8 cellular contexts compared by ENCODE assay signal in genomic region chr19:16661480-16662034, GRCh38. TPM values are rescaled to one million over a fixed set of nuclear protein-coding genes. Genes with fewer than 3 reads are reported as not detected.
A peak's percentile ranks its signal among the peaks of the same experiment; 100 is the strongest.
DNase-seq lines count a peak whose midpoint lies in the region; ATAC-seq and TF ChIP-seq lines count a peak whose summit lies in the region.

No MANE protein-coding gene starts in this region.

- peak overlapping the region; percentile 75 for H2AFZ ChIP-seq in smooth muscle cell (ENCODE audit: low read depth)

- POLR2A ChIA-PET in GM10248 (lab: Yijun Ruan, JAX), result interaction anchor here (2.3 kb wide), 1 partner anchor 33 kb away, joined by 14 read pairs; the partner anchor contains the start of gene MED26

- ATAC-seq in body of pancreas (no peak), HG03432 (IDR thresholded peaks at IDR 0.05; ENCODE audit: unreplicated experiment) (no peak), GM18909 (IDR thresholded peaks at IDR 0.05; ENCODE audit: poor library complexity, unreplicated experiment) (no peak)

- peak; percentile 57 for DNase-seq in GM10248 (ENCODE audit: extremely low spot score)
- DNase-seq in NCI-H1092 (lab: John Stamatoyannopoulos, UW), result peak; percentile 11
- peak; percentile 16 to 37 (median 28) for DNase-seq in body of pancreas
- peak in 1 of 3 donors; percentile 10 for DNase-seq in immature natural killer cell
- DNase-seq in smooth muscle cell (lab: John Stamatoyannopoulos, UW; ENCODE audit: unreplicated experiment), result no peak
- DNase-seq in stimulated activated naive CD4-positive, alpha-beta T cell treated with Interleukin-2 at 50 U/mL for 16 hours (lab: John Stamatoyannopoulos, UW), result no peak

- no peaks in the 10 kb centered on the region for H3K27me3 ChIP-seq in body of pancreas
- H3K27me3 ChIP-seq in smooth muscle cell (ENCODE audit: low read depth), result no peaks in the 10 kb centered on the region

- H3K9me3 ChIP-seq in body of pancreas, result no peaks in the 10 kb centered on the region
- no peaks in the 10 kb centered on the region for H3K9me3 ChIP-seq in smooth muscle cell (replicated peaks; ENCODE audit: low read depth)

- no peak overlapping the region for H3K9ac ChIP-seq in smooth muscle cell (ENCODE audit: low read depth)

- no peaks in the 10 kb centered on the region for H3F3A ChIP-seq in smooth muscle cell (ENCODE audit: low read depth)

- H3K79me2 ChIP-seq in smooth muscle cell (ENCODE audit: low read depth), result peaks cover 29% of the 10 kb centered on the region

- H3K27ac Mint-ChIP-seq in immature natural killer cell, result peak overlapping the region in 5 of 6 donors; percentile 7 to 68 (median 45)

- TF ChIP-seq CTCF in GM10248 (IDR thresholded peaks at IDR 0.05; ENCODE audit: control extremely low read depth, extremely low read depth, low read depth, missing control alignments) (no peak), body of pancreas (IDR thresholded peaks at IDR 0.05) (no peak), smooth muscle cell (IDR thresholded peaks at IDR 0.05; ENCODE audit: borderline replicate concordance, insufficient read depth, poor library complexity, severe bottlenecking) (no peak)

- H3K27me3 Mint-ChIP-seq in immature natural killer cell (ENCODE audit: low read depth in 3 of 3), result peaks cover 4 to 12% (median 11%) of the 10 kb centered on the region in 3 donors

- H3K4me1 Mint-ChIP-seq in immature natural killer cell, result peaks cover 41 to 46% of the 10 kb centered on the region in 2 donors

- H3K4me1 ChIP-seq in body of pancreas (peaks cover 35% of the 10 kb centered on the region), smooth muscle cell (ENCODE audit: low read depth) (peaks cover 8% of the 10 kb centered on the region)

- peak overlapping the region; percentile 79 to 86 (median 82) for H3K4me3 Mint-ChIP-seq in immature natural killer cell

- H3K9me3 Mint-ChIP-seq in immature natural killer cell, result no peaks in the 10 kb centered on the region

- H3K36me3 ChIP-seq in body of pancreas (replicated peaks in 1 of 2; ENCODE audit: insufficient read depth in 1 of 2, low read depth in 2 of 2), result peaks cover 0 to 10% of the 10 kb centered on the region in 2 donors
- H3K36me3 ChIP-seq in smooth muscle cell (ENCODE audit: low read depth), result no peaks in the 10 kb centered on the region

- intact Hi-C loops in body of pancreas (cut with DNase I), result no loop called here

- CTCF ChIA-PET in GM10248 (lab: Yijun Ruan, JAX), result interaction anchor here (1.1 kb wide), 2 partner anchors 70 to 218 kb away, joined by 3 read pairs; no protein-coding TSS in a partner anchor

- peak overlapping the region; percentile 99 for H3K4me2 ChIP-seq in smooth muscle cell

- 1 to 4% methylated on average over 12 to 31 of the region's 31 CpGs for WGBS in body of pancreas, 2 donors
- 6% methylated on average over 13 of the region's 31 CpGs for WGBS in smooth muscle cell (ENCODE audit: low lambda C conversion rate)

- no peak for TF ChIP-seq POLR2A in body of pancreas (IDR thresholded peaks at IDR 0.05)

- H3K27ac ChIP-seq in body of pancreas (peak overlapping the region in 3 of 4 donors; percentile 23 to 66 (median 57)), smooth muscle cell (ENCODE audit: low read depth) (no peak overlapping the region)

- H3K36me3 Mint-ChIP-seq in immature natural killer cell, result peaks cover 4 to 10% (median 4%) of the 10 kb centered on the region in 3 donors

- H4K20me1 ChIP-seq in smooth muscle cell (ENCODE audit: low read depth), result peaks cover 29% of the 10 kb centered on the region

- H3K4me3 ChIP-seq in body of pancreas (peak overlapping the region; percentile 38 to 66), smooth muscle cell (peak overlapping the region; percentile 66)

RNA-seq across cellular contexts. Expression of gene TMEM38A, which starts 0.6 kb away (rescaled TPM):
- total RNA-seq in body of pancreas (1 to 10 TPM; 2.9 to 3.3 TPM), smooth muscle cell (0.45 and 0.81 TPM in 2 replicates)
- polyA plus RNA-seq in immature natural killer cell (1 to 10 TPM in 2 of 3 donors, under 1 TPM in 1; 0.78 to 3.2 (median 1.5) TPM), smooth muscle cell (0.53 and 1.5 TPM in 2 replicates)

RNA-seq across cellular contexts. Expression of gene SMIM7, which starts 1.6 kb away (rescaled TPM):
- total RNA-seq in body of pancreas (10 to 100 TPM; 40.5 to 96.2 TPM), smooth muscle cell (78.1 and 109 TPM in 2 replicates)
- polyA plus RNA-seq in immature natural killer cell (10 to 100 TPM; 66.3 to 82.2 (median 67.7) TPM), smooth muscle cell (64.4 and 84.9 TPM in 2 replicates)

RNA-seq across cellular contexts. Expression of gene MED26, which starts 33.6 kb away (rescaled TPM):
- 1 to 10 TPM; 4.9 to 8.2 TPM for total RNA-seq in body of pancreas
- polyA plus RNA-seq in immature natural killer cell, result 1 to 10 TPM; 1.2 to 5.3 (median 2.0) TPM
- 6.3 and 13.6 TPM in 2 replicates for total RNA-seq in smooth muscle cell
- 9.6 and 11.7 TPM in 2 replicates for polyA plus RNA-seq in smooth muscle cell

RNA-seq across cellular contexts. Expression of gene NWD1, which starts 58.1 kb away (rescaled TPM):
- 1 to 10 TPM; 1.6 TPM for total RNA-seq in body of pancreas
- polyA plus RNA-seq in immature natural killer cell, result not detected
- not detected in 2 replicates for total RNA-seq in smooth muscle cell
- not detected in 2 replicates for polyA plus RNA-seq in smooth muscle cell

Comparison
In these comparisons a context has a peak if more than half of its experiments do, and no peak if none do; other contexts are left out.
1. DNase-seq: peak in GM10248 (single experiment), NCI-H1092 (single experiment) and body of pancreas (4 of 4); none in smooth muscle cell (single experiment) and stimulated activated naive CD4-positive, alpha-beta T cell treated with Interleukin-2 at 50 U/mL for 16 hours (single experiment).